ENCODE assay signal across 14 cellular contexts in genomic region chr18:59951591-59951990, GRCh38. TPM values are rescaled to one million over a fixed set of nuclear protein-coding genes. Genes with fewer than 3 reads are reported as not detected.
DNase-seq lines count a peak whose midpoint lies in the region; ATAC-seq and TF ChIP-seq lines count a peak whose summit lies in the region.
"Had no signal": no experiment of that assay in that cellular context is flagged by ENCODE, and none has a peak within 500 bp of the region (broad histone marks: within the 10 kb centered on the region; RNA-seq: fewer than 3 reads in every experiment).

No MANE protein-coding gene starts in this region.

- intact Hi-C loops in mammary epithelial cell (cut with micrococcal nuclease) = no loop called here
- intact Hi-C loops in MCF 10A (cut with micrococcal nuclease) = loop anchor here (5.0 kb wide), 1 partner anchor 49 kb away; no protein-coding TSS in a partner anchor
- intact Hi-C loops in left colon (cut with DNase I, micrococcal nuclease) = no loop called here

- H3K4me3 Mint-ChIP-seq in MCF 10A (ENCODE audit: unreplicated experiment) = no peak overlapping the region

- peaks cover 43% of the 10 kb centered on the region for H3K4me1 ChIP-seq in mammary epithelial cell (ENCODE audit: insufficient read depth, low read length)
- H3K4me1 ChIP-seq in OCI-LY1 (ENCODE audit: insufficient read depth, low read length, severe bottlenecking) = peaks cover 52% of the 10 kb centered on the region
- peaks cover 32% of the 10 kb centered on the region for H3K4me1 ChIP-seq in suprapubic skin

- no peaks in the 10 kb centered on the region for H3K27me3 ChIP-seq in mammary epithelial cell (ENCODE audit: insufficient read depth, low read length)
- H3K27me3 ChIP-seq in OCI-LY1 (ENCODE audit: insufficient read depth, low read length) = no peaks in the 10 kb centered on the region
- no peaks in the 10 kb centered on the region for H3K27me3 ChIP-seq in suprapubic skin

- in situ Hi-C loops in mammary epithelial cell (cut with MboI; ENCODE audit: low sequenced_read_pairs in 2 of 2) = loop anchor here in 1 of 2 donors (10.0 kb wide), 1 partner anchor 47 kb away; no protein-coding TSS in a partner anchor

- H3K9me3 Mint-ChIP-seq in MCF 10A (ENCODE audit: unreplicated experiment) = no peaks in the 10 kb centered on the region

- H3K9me3 ChIP-seq in mammary epithelial cell (replicated peaks; ENCODE audit: insufficient read depth, low read length) = no peaks in the 10 kb centered on the region
- no peaks in the 10 kb centered on the region for H3K9me3 ChIP-seq in OCI-LY1 (ENCODE audit: low read length)
- H3K9me3 ChIP-seq in suprapubic skin = no peaks in the 10 kb centered on the region

- no peak for TF ChIP-seq EP300 in suprapubic skin (IDR thresholded peaks at IDR 0.05)

- BruUV-seq in mammary epithelial cell (replicated peaks; lab: Mats Ljungman, UMichigan) (no TSS peak), MCF 10A (replicated peaks; lab: Mats Ljungman, UMichigan) (no TSS peak)

- no peaks in the 10 kb centered on the region for H4K20me1 ChIP-seq in mammary epithelial cell (ENCODE audit: insufficient read depth, low read length)
- no peaks in the 10 kb centered on the region for H4K20me1 ChIP-seq in OCI-LY1 (ENCODE audit: insufficient read depth, low read length)

- no peaks in the 10 kb centered on the region for H3K36me3 ChIP-seq in mammary epithelial cell (ENCODE audit: insufficient read depth, low read length)
- H3K36me3 ChIP-seq in OCI-LY1 (ENCODE audit: insufficient read depth, low read length) = no peaks in the 10 kb centered on the region
- H3K36me3 ChIP-seq in suprapubic skin = no peaks in the 10 kb centered on the region

- dilution Hi-C loops in mammary epithelial cell (cut with HindIII; ENCODE audit: low sequenced_read_pairs) = no loop called here

- no peaks in the 10 kb centered on the region for H3K79me2 ChIP-seq in mammary epithelial cell (ENCODE audit: insufficient read depth, low read length)
- H3K79me2 ChIP-seq in OCI-LY1 (ENCODE audit: insufficient read depth, low read length) = no peaks in the 10 kb centered on the region

- 17% methylated on average over 4 of the region's 4 CpGs for WGBS in mammary epithelial cell (ENCODE audit: low coverage, missing lambda C conversion rate)
- WGBS in suprapubic skin = 53% methylated on average over 4 of the region's 4 CpGs

- H3K9ac ChIP-seq in mammary epithelial cell (ENCODE audit: insufficient read depth, low read length) (no peak overlapping the region), OCI-LY1 (ENCODE audit: low read length) (no peak overlapping the region)

- H3K4me2 ChIP-seq in mammary epithelial cell (ENCODE audit: insufficient read depth, low read depth, low read length) (peak overlapping the region; percentile 16), OCI-LY1 (ENCODE audit: low read length) (no peak overlapping the region)

- H3K4me1 Mint-ChIP-seq in MCF 10A (ENCODE audit: insufficient read depth, unreplicated experiment) = peaks cover 18% of the 10 kb centered on the region

- peaks cover 7% of the 10 kb centered on the region for H3K36me3 Mint-ChIP-seq in MCF 10A (ENCODE audit: insufficient read depth, unreplicated experiment)

- TF ChIP-seq POLR2A in suprapubic skin (IDR thresholded peaks at IDR 0.05) = no peak

- H3F3A ChIP-seq in OCI-LY1 (ENCODE audit: insufficient read depth, low read length) = no peaks in the 10 kb centered on the region

- TF ChIP-seq CTCF in mammary epithelial cell (conservative IDR thresholded peaks at IDR 0.05 in 1 of 2, IDR thresholded peaks at IDR 0.05 in 1 of 2; ENCODE audit: extremely low read depth in 1 of 2, insufficient read depth in 1 of 2, low read depth in 1 of 2, low read length in 2 of 2) = no peak
- TF ChIP-seq CTCF in MCF 10A (IDR thresholded peaks at IDR 0.05; ENCODE audit: unreplicated experiment) = no peak
- TF ChIP-seq CTCF in OCI-LY1 (IDR thresholded peaks at IDR 0.05; ENCODE audit: low read length) = no peak
- no peak for TF ChIP-seq CTCF in suprapubic skin (IDR thresholded peaks at IDR 0.05)

- no peaks in the 10 kb centered on the region for H3K9me2 ChIP-seq in OCI-LY1 (ENCODE audit: low read depth, low read length)

- ATAC-seq in left colon = no peak

- H3K27ac ChIP-seq in mammary epithelial cell (ENCODE audit: insufficient read depth, low read depth, low read length) = peak overlapping the region; percentile 40
- H3K27ac ChIP-seq in OCI-LY1 (ENCODE audit: low read depth, low read length, poor library complexity, severe bottlenecking) = peak overlapping the region; percentile 62
- H3K27ac ChIP-seq in epithelial cell of prostate = peak overlapping the region; percentile 89
- H3K27ac ChIP-seq in suprapubic skin = peak overlapping the region; percentile 48

- H3K4me3 ChIP-seq in mammary epithelial cell (replicated peaks in 1 of 3; ENCODE audit: insufficient read depth in 1 of 3, low read depth in 2 of 3, low read length in 3 of 3) (no peak overlapping the region), OCI-LY1 (ENCODE audit: low read depth, low read length, poor library complexity, severe bottlenecking) (no peak overlapping the region), suprapubic skin (no peak overlapping the region)

- DNase-seq in mammary epithelial cell (peak; percentile 72), MCF 10A (ENCODE audit: unreplicated experiment) (no peak), epithelial cell of prostate (ENCODE audit: low read depth, low spot score) (no peak), suprapubic skin (ENCODE audit: low spot score in 2 of 2) (no peak), left colon (no peak), NCI-H82 treated with DMSO at 0.1 percent for 48 hours (lab: John Stamatoyannopoulos, UW; ENCODE audit: unreplicated experiment) (no peak)
- no peak for DNase-seq in activated CD4-positive, alpha-beta T cell treated with anti-CD3 and anti-CD28 coated beads for 1 hour
- DNase-seq: C1 segment of cervical spinal cord, H7, NCI-H1417 treated with DMSO at 0.1 percent for 48 hours, NCI-H2029, NCI-H82, SIG-M5 had no signal

- POLR2A ChIA-PET in MCF 10A (lab: Yijun Ruan, JAX) = interaction anchor here (0.7 to 4.5 kb wide), 3 partner anchors 47 to 1095 kb away, joined by 3 to 69 read pairs (median 12); partner anchors contain the start of gene PMAIP1

- no peaks in the 10 kb centered on the region for H3K27me3 Mint-ChIP-seq in MCF 10A (ENCODE audit: insufficient read depth, unreplicated experiment)

- H2AFZ ChIP-seq in mammary epithelial cell (ENCODE audit: low read depth, low read length) = no peak overlapping the region
- no peak overlapping the region for H2AFZ ChIP-seq in OCI-LY1 (ENCODE audit: low read length)

- CTCF ChIA-PET in mammary epithelial cell (lab: Charles Lee; ENCODE audit: low non-redundant PET) = interaction anchor here (0.6 kb wide), 1 partner anchor 27 kb away, joined by 3 read pairs; no protein-coding TSS in a partner anchor
- CTCF ChIA-PET in MCF 10A (lab: Yijun Ruan, JAX) = interaction anchor here (0.7 to 1.9 kb wide), 3 partner anchors 36 to 254 kb away, joined by 3 to 5 read pairs (median 3); partner anchors contain the start of gene CCBE1

- H3K27ac Mint-ChIP-seq in MCF 10A (ENCODE audit: low read depth, unreplicated experiment) = no peak overlapping the region

RNA-seq across cellular contexts. Expression of gene PMAIP1, which starts 51.8 kb away (rescaled TPM):
- total RNA-seq in mammary epithelial cell (10 to 100 TPM; 17.8 to 34.3 TPM), MCF 10A (2022) (21.7 and 28.0 TPM in 2 replicates), suprapubic skin (10 to 100 TPM; 18.5 to 27.3 (median 23.8) TPM), left colon (1 to 10 TPM; 1.8 to 2.6 TPM)
- polyA plus RNA-seq in mammary epithelial cell = 14.4 TPM
- polyA minus RNA-seq in mammary epithelial cell = 4.2 TPM
